Comparison of ENCODE assay signal across 23 cellular contexts in the genomic region with DNA sequence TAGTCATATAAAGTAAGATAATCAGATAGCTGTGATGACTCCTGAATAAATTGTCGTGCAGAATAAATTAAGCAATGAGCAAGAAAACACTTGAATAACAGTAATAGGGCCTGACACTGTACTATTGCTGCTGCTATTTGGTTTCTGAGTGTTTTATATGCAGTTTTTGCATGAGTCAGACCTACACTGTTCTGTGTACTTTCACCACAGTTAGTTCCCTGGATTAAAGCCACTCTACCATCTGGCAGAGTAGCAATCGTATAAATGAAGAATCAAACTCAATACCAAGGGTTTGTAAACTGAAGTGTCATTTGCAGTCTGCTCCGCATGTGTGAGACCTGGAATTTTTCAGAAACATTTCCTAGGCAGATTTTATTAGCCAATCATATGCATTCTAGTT.
DNase-seq lines count a peak whose midpoint lies in the region; TF ChIP-seq lines count a peak whose summit lies in the region.
"Had no signal": no experiment of that assay in that cellular context is flagged by ENCODE, and none has a peak within 500 bp of the region (broad histone marks: within the 10 kb centered on the region; RNA-seq: fewer than 3 reads in every experiment).

No MANE protein-coding gene starts in this region.

- no TSS peak for BruUV-seq in PC-9 (replicated peaks; lab: Mats Ljungman, UMichigan)

- no peak overlapping the region for H2BK15ac ChIP-seq in mesenchymal stem cell (ENCODE audit: low read depth, poor library complexity, severe bottlenecking)

- H3K14ac ChIP-seq in mesenchymal stem cell (ENCODE audit: low read length in 2 of 2): no peak overlapping the region

- H3K79me2 ChIP-seq in PC-9 (ENCODE audit: low read depth): no peaks in the 10 kb centered on the region

- H3K4me2 ChIP-seq in PC-9 (no peak overlapping the region), mesenchymal stem cell (ENCODE audit: low read length, poor library complexity, severe bottlenecking) (no peak overlapping the region)
- H3K4me2 ChIP-seq: SK-N-SH had no signal

- H3K23ac ChIP-seq in mesenchymal stem cell (ENCODE audit: low read length in 2 of 2): no peak overlapping the region

- H2AK5ac ChIP-seq in mesenchymal stem cell (ENCODE audit: low read length, severe bottlenecking): no peak overlapping the region

- H3F3A ChIP-seq in PC-9 (ENCODE audit: insufficient read depth, low read depth): no peaks in the 10 kb centered on the region

- no peak overlapping the region for H4K91ac ChIP-seq in mesenchymal stem cell (ENCODE audit: low read length)

- H3K4me3 Mint-ChIP-seq in activated CD4-positive, alpha-beta T cell treated with anti-CD3 and anti-CD28 coated beads, Interleukin-2, amount 10 ng/mL, durations not matched to agents 24 days and 14 days: no peak overlapping the region
- H3K4me3 Mint-ChIP-seq: CD4-positive, CD25-positive, alpha-beta regulatory T cell; nephron progenitor cell; stimulated activated naive CD8-positive, alpha-beta T cell treated with anti-CD3 and anti-CD28 coated beads, Interleukin-15, amount 100 ng/mL, for 72 hours; T-helper 17 cell had no signal

- H3K9me3 ChIP-seq in PC-9 (ENCODE audit: insufficient read depth, low read depth) (no peaks in the 10 kb centered on the region; the same call in 1 of the 2 replicates), mesenchymal stem cell (ENCODE audit: control insufficient read depth, low read length) (no peaks in the 10 kb centered on the region)
- H3K9me3 ChIP-seq: colonic mucosa, SK-N-SH, tibial artery had no signal

- H2BK5ac ChIP-seq in mesenchymal stem cell (ENCODE audit: low read depth, low read length, poor library complexity, severe bottlenecking): no peak overlapping the region

- POLR2A ChIA-PET in PC-9 (lab: Charles Lee; ENCODE audit: unreplicated experiment): no interaction called here

- H3K27ac Mint-ChIP-seq in activated CD4-positive, alpha-beta T cell treated with anti-CD3 and anti-CD28 coated beads, Interleukin-2, amount 10 ng/mL, durations not matched to agents 24 days and 14 days: no peak overlapping the region
- H3K27ac Mint-ChIP-seq: CD4-positive, CD25-positive, alpha-beta regulatory T cell; nephron progenitor cell; stimulated activated naive CD8-positive, alpha-beta T cell treated with anti-CD3 and anti-CD28 coated beads, Interleukin-15, amount 100 ng/mL, for 72 hours; T-helper 17 cell had no signal

- peaks cover 9% of the 10 kb centered on the region; the same call in 1 of the 2 replicates for H3K9me2 ChIP-seq in PC-9 (ENCODE audit: insufficient read depth)
- H3K9me2 ChIP-seq: SK-N-SH had no signal

- DNase-seq in NCI-H510A treated with DMSO at 0.1 percent for 48 hours (lab: John Stamatoyannopoulos, UW) (peak; percentile 43), NCI-H510A (lab: John Stamatoyannopoulos, UW) (no peak), NCI-H2171 treated with DMSO at 0.1 percent for 48 hours (lab: John Stamatoyannopoulos, UW) (peak; percentile 67), PC-9 (no peak), mesenchymal stem cell (peak; percentile 6), brain microvascular endothelial cell (no peak), globus pallidus (ENCODE audit: low spot score) (no peak)
- no peak for DNase-seq in activated CD4-positive, alpha-beta T cell treated with anti-CD3 and anti-CD28 coated beads, Interleukin-2, amount 10 ng/mL, durations not matched to agents 24 days and 14 days
- DNase-seq: activated T-cell treated with anti-CD3 and anti-CD28 coated beads for 4 hours; CD4-positive, CD25-positive, alpha-beta regulatory T cell; colonic mucosa; effector memory CD4-positive, alpha-beta T cell; GOT3; nephron progenitor cell; RPMI8226; SK-N-SH; small intestine; stimulated activated CD4-positive, alpha-beta T cell treated with anti-CD3 and anti-CD28 coated beads, Interleukin-1b, Interleukin-23, amount 100 ng/mL, for 48 hours; stimulated activated CD8-positive, alpha-beta memory T cell treated with anti-CD3 and anti-CD28 coated beads, Interleukin-4, amount 100 ng/mL, for 48 hours; stimulated activated naive CD8-positive, alpha-beta T cell treated with anti-CD3 and anti-CD28 coated beads, Interleukin-15, amount 100 ng/mL, for 72 hours; T-helper 17 cell; tibial artery had no signal

- H2BK12ac ChIP-seq in mesenchymal stem cell (ENCODE audit: low read length in 2 of 2): no peak overlapping the region

- TF ChIP-seq CTCF in PC-9 (conservative IDR thresholded peaks at IDR 0.05) (no peak), brain microvascular endothelial cell (IDR thresholded peaks at IDR 0.05; ENCODE audit: low read depth, low read length, missing control alignments) (no peak)

- CTCF ChIA-PET in PC-9 (lab: Charles Lee): no interaction called here

- no peaks in the 10 kb centered on the region for H3K36me3 ChIP-seq in PC-9 (ENCODE audit: low read depth)
- no peaks in the 10 kb centered on the region for H3K36me3 ChIP-seq in mesenchymal stem cell (ENCODE audit: control insufficient read depth in 1 of 2, insufficient read depth in 2 of 2, low read depth in 1 of 2, low read length in 2 of 2)
- H3K36me3 ChIP-seq in brain microvascular endothelial cell (replicated peaks): no peaks in the 10 kb centered on the region
- H3K36me3 ChIP-seq: colonic mucosa, tibial artery had no signal

- H2BK120ac ChIP-seq in mesenchymal stem cell (ENCODE audit: low read depth, low read length): no peak overlapping the region

- H3K27ac ChIP-seq in PC-9: no peak overlapping the region
- H3K27ac ChIP-seq in mesenchymal stem cell (ENCODE audit: low read length, poor library complexity, severe bottlenecking): no peak overlapping the region
- H3K27ac ChIP-seq in brain microvascular endothelial cell: no peak overlapping the region
- H3K27ac ChIP-seq: colonic mucosa, tibial artery had no signal

- H3K4ac ChIP-seq in mesenchymal stem cell (ENCODE audit: low read depth in 1 of 2, low read length in 2 of 2): no peak overlapping the region

- no peaks in the 10 kb centered on the region for H3K4me1 ChIP-seq in PC-9 (replicated peaks; ENCODE audit: insufficient read depth)
- no peaks in the 10 kb centered on the region for H3K4me1 ChIP-seq in mesenchymal stem cell (ENCODE audit: control insufficient read depth, insufficient read depth, low read depth, low read length)
- H3K4me1 ChIP-seq: colonic mucosa, tibial artery had no signal

- H4K20me1 ChIP-seq in PC-9 (ENCODE audit: insufficient read depth): no peaks in the 10 kb centered on the region

- H3K4me3 ChIP-seq in PC-9: no peak overlapping the region
- no peak overlapping the region for H3K4me3 ChIP-seq in mesenchymal stem cell (ENCODE audit: insufficient read depth in 1 of 2, low read depth in 1 of 2, low read length in 2 of 2)
- H3K4me3 ChIP-seq in brain microvascular endothelial cell (ENCODE audit: low read depth, low read length): no peak overlapping the region
- H3K4me3 ChIP-seq: colonic mucosa, lung, tibial artery had no signal

- H3K9ac ChIP-seq in mesenchymal stem cell (ENCODE audit: low read length): no peak overlapping the region
- H3K9ac ChIP-seq: SK-N-SH had no signal

- H3K27me3 ChIP-seq in PC-9 (ENCODE audit: insufficient read depth, low read depth) (no peaks in the 10 kb centered on the region), mesenchymal stem cell (ENCODE audit: control insufficient read depth in 1 of 2, insufficient read depth in 1 of 2, low read length in 2 of 2) (no peaks in the 10 kb centered on the region), brain microvascular endothelial cell (replicated peaks) (no peaks in the 10 kb centered on the region)
- H3K27me3 ChIP-seq: colonic mucosa, tibial artery had no signal

- H3K4me1 Mint-ChIP-seq in activated CD4-positive, alpha-beta T cell treated with anti-CD3 and anti-CD28 coated beads, Interleukin-2, amount 10 ng/mL, durations not matched to agents 24 days and 14 days: no peaks in the 10 kb centered on the region
- H3K4me1 Mint-ChIP-seq: CD4-positive, CD25-positive, alpha-beta regulatory T cell; stimulated activated naive CD8-positive, alpha-beta T cell treated with anti-CD3 and anti-CD28 coated beads, Interleukin-15, amount 100 ng/mL, for 72 hours; T-helper 17 cell had no signal

- no peaks in the 10 kb centered on the region for H3K79me1 ChIP-seq in mesenchymal stem cell (replicated peaks; ENCODE audit: low read length, poor library complexity, severe bottlenecking)

- in situ Hi-C loops in brain microvascular endothelial cell (cut with HindIII; ENCODE audit: low pct_ligation_motif_present, low sequenced_read_pairs): no loop called here

- no peak overlapping the region for H3K18ac ChIP-seq in mesenchymal stem cell (ENCODE audit: low read depth in 1 of 2, low read length in 2 of 2)

- no peaks in the 10 kb centered on the region for H3K36me3 Mint-ChIP-seq in activated CD4-positive, alpha-beta T cell treated with anti-CD3 and anti-CD28 coated beads, Interleukin-2, amount 10 ng/mL, durations not matched to agents 24 days and 14 days (ENCODE audit: low read depth)
- H3K36me3 Mint-ChIP-seq: CD4-positive, CD25-positive, alpha-beta regulatory T cell had no signal

- H3K27me3 Mint-ChIP-seq in activated CD4-positive, alpha-beta T cell treated with anti-CD3 and anti-CD28 coated beads, Interleukin-2, amount 10 ng/mL, durations not matched to agents 24 days and 14 days: no peaks in the 10 kb centered on the region
- H3K27me3 Mint-ChIP-seq: CD4-positive, CD25-positive, alpha-beta regulatory T cell; stimulated activated naive CD8-positive, alpha-beta T cell treated with anti-CD3 and anti-CD28 coated beads, Interleukin-15, amount 100 ng/mL, for 72 hours; T-helper 17 cell had no signal

- intact Hi-C loops in PC-9 (cut with micrococcal nuclease; ENCODE audit: unreplicated experiment): no loop called here
- intact Hi-C loops in activated CD4-positive, alpha-beta T cell treated with anti-CD3 and anti-CD28 coated beads, Interleukin-2, amount 10 ng/mL, durations not matched to agents 24 days and 14 days (cut with micrococcal nuclease): no loop called here

- 100% methylated on average over 2 of the region's 3 CpGs for WGBS in mesenchymal stem cell

- H3K9me3 Mint-ChIP-seq in activated CD4-positive, alpha-beta T cell treated with anti-CD3 and anti-CD28 coated beads, Interleukin-2, amount 10 ng/mL, durations not matched to agents 24 days and 14 days: no peaks in the 10 kb centered on the region
- H3K9me3 Mint-ChIP-seq: nephron progenitor cell had no signal

- peak overlapping the region; percentile 22; the same call in 1 of the 2 replicates for H2AFZ ChIP-seq in PC-9
- no peak overlapping the region for H2AFZ ChIP-seq in mesenchymal stem cell (ENCODE audit: low read depth, low read length)

- H4K8ac ChIP-seq in mesenchymal stem cell (ENCODE audit: low read length): no peak overlapping the region

Comparison
In these comparisons a context has a peak if more than half of its experiments do, and no peak if none do; other contexts are left out.
1. DNase-seq: peak in NCI-H510A treated with DMSO at 0.1 percent for 48 hours (single experiment), NCI-H2171 treated with DMSO at 0.1 percent for 48 hours (single experiment) and mesenchymal stem cell (single experiment); none in NCI-H510A (single experiment), PC-9 (0 of 2), brain microvascular endothelial cell (single experiment), globus pallidus (single experiment) and activated CD4-positive, alpha-beta T cell treated with anti-CD3 and anti-CD28 coated beads, Interleukin-2, amount 10 ng/mL, durations not matched to agents 24 days and 14 days (single experiment).